In genomic region chr9:71647094-71647591, GRCh38 we compare ENCODE assay signal across 8 cellular contexts.
DNase-seq lines count a peak whose midpoint lies in the region; ATAC-seq and TF ChIP-seq lines count a peak whose summit lies in the region.

No MANE protein-coding gene starts in this region.

- DNase-seq in GM06990 (ENCODE audit: extremely low read depth, insufficient read length) (peak; percentile 3), T-helper 9 cell (peak; percentile 1), fibroblast of the conjunctiva (ENCODE audit: low read depth) (peak; percentile 29), occipital lobe (lab: John Stamatoyannopoulos, UW) (peak; percentile 38), SHP77 (lab: John Stamatoyannopoulos, UW) (no peak), NCI-H1417 treated with DMSO at 0.1 percent for 48 hours (lab: John Stamatoyannopoulos, UW) (no peak)

- no peaks in the 10 kb centered on the region; the same call in 1 of the 2 replicates for H3K27me3 ChIP-seq in GM06990 (replicated peaks; ENCODE audit: control insufficient read depth, insufficient read depth, low read length)

- TF ChIP-seq CTCF in GM06990 (IDR thresholded peaks at IDR 0.05; ENCODE audit: insufficient read depth, low read length, poor library complexity, severe bottlenecking), result no peak

- no peaks in the 10 kb centered on the region for H3K36me3 ChIP-seq in GM06990 (ENCODE audit: control insufficient read depth, insufficient read depth, low read length)

- peak; percentile 46 for ATAC-seq in HG02885 (IDR thresholded peaks at IDR 0.05; ENCODE audit: poor library complexity, unreplicated experiment)
- no peak for ATAC-seq in GM21786 (IDR thresholded peaks at IDR 0.05; ENCODE audit: unreplicated experiment)

- no peak overlapping the region for H3K4me3 ChIP-seq in GM06990 (replicated peaks; ENCODE audit: low read depth, low read length)

Comparison
In these comparisons a context has a peak if more than half of its experiments do, and no peak if none do; other contexts are left out.
1. DNase-seq: peak in GM06990 (single experiment), T-helper 9 cell (single experiment), fibroblast of the conjunctiva (single experiment) and occipital lobe (single experiment); none in SHP77 (0 of 2) and NCI-H1417 treated with DMSO at 0.1 percent for 48 hours (single experiment).